Comparison of ENCODE assay signal across 27 cellular contexts in the genomic region with DNA sequence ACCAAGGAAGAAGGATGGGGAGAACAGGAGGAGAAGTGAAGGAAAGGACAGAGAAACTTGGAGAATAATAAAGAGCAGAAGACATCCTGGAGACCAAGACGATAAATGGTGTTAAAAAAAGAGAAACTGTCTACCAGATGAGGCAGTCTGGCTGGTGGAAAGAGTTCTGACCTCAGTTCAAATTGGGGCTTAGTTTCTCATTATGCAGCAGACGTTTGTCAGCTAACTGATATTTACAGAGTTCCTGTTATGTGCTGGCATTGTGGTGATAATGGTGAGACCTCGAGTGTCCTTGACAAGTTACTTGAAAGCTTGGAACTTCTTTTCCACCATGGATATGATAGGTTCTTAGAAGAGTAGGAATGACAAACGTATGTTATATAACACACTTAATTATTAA.
"Had no signal": no experiment of that assay in that cellular context is flagged by ENCODE, and none has a peak within 500 bp of the region (broad histone marks: within the 10 kb centered on the region; RNA-seq: fewer than 3 reads in every experiment).

No MANE protein-coding gene starts in this region.

- H3K27ac ChIP-seq: breast epithelium, heart left ventricle, ovary, prostate gland, skin epidermis, thyroid gland, upper lobe of right lung had no signal

- H3K9me3 ChIP-seq: breast epithelium, heart left ventricle, ovary, prostate gland, thyroid gland, upper lobe of right lung had no signal

- H3K4me1 Mint-ChIP-seq: immature natural killer cell had no signal

- H3K27ac Mint-ChIP-seq: activated CD4-positive, alpha-beta T cell treated with anti-CD3 and anti-CD28 coated beads, Interleukin-2, amount 10 ng/mL, durations not matched to agents 7 days and 5 days; activated CD8-positive, alpha-beta memory T cell treated with anti-CD3 and anti-CD28 coated beads, Interleukin-2, amount 10 ng/mL, durations not matched to agents 7 days and 5 days; activated CD8-positive, alpha-beta T cell treated with anti-CD3 and anti-CD28 coated beads for 36 hours; activated naive CD4-positive, alpha-beta T cell treated with anti-CD3 and anti-CD28 coated beads, Interleukin-2, amount 50 U/mL, for 72 hours; immature natural killer cell; naive thymus-derived CD4-positive, alpha-beta T cell; stimulated activated naive CD8-positive, alpha-beta T cell treated with anti-CD3 and anti-CD28 coated beads, Interleukin-15, amount 100 ng/mL, for 72 hours had no signal

- H3K36me3 Mint-ChIP-seq: activated CD8-positive, alpha-beta memory T cell treated with anti-CD3 and anti-CD28 coated beads, Interleukin-2, amount 10 ng/mL, durations not matched to agents 7 days and 5 days; immature natural killer cell; naive thymus-derived CD4-positive, alpha-beta T cell had no signal

- H3K9me3 Mint-ChIP-seq: activated CD8-positive, alpha-beta T cell treated with anti-CD3 and anti-CD28 coated beads for 36 hours; activated naive CD4-positive, alpha-beta T cell treated with anti-CD3 and anti-CD28 coated beads, Interleukin-2, amount 50 U/mL, for 72 hours; naive thymus-derived CD4-positive, alpha-beta T cell; stimulated activated naive CD8-positive, alpha-beta T cell treated with anti-CD3 and anti-CD28 coated beads, Interleukin-15, amount 100 ng/mL, for 72 hours had no signal

- ATAC-seq: activated CD8-positive, alpha-beta memory T cell treated with anti-CD3 and anti-CD28 coated beads, Interleukin-2, amount 10 ng/mL, durations not matched to agents 7 days and 5 days; activated CD8-positive, alpha-beta T cell treated with anti-CD3 and anti-CD28 coated beads for 36 hours; naive thymus-derived CD4-positive, alpha-beta T cell; sciatic nerve; stimulated activated naive CD8-positive, alpha-beta T cell treated with anti-CD3 and anti-CD28 coated beads, Interleukin-15, amount 100 ng/mL, for 72 hours; upper lobe of right lung had no signal

- H3K4me3 ChIP-seq: breast epithelium, heart left ventricle, ovary, prostate gland, skin epidermis, thyroid gland, upper lobe of right lung had no signal

- DNase-seq: activated CD4-positive, alpha-beta T cell treated with anti-CD3 and anti-CD28 coated beads, Interleukin-2, amount 10 ng/mL, durations not matched to agents 7 days and 5 days; activated CD4-positive, CD25-positive, alpha-beta regulatory T cell treated with anti-CD3 and anti-CD28 coated beads, Interleukin-2, amount 50 U/mL, for 72 hours; activated CD8-positive, alpha-beta memory T cell treated with anti-CD3 and anti-CD28 coated beads, Interleukin-2, amount 10 ng/mL, durations not matched to agents 7 days and 5 days; activated CD8-positive, alpha-beta T cell treated with anti-CD3 and anti-CD28 coated beads for 36 hours; activated naive CD4-positive, alpha-beta T cell; activated T-cell treated with anti-CD3 and anti-CD28 coated beads, Interleukin-2, amount 50 U/mL, for 48 hours; central memory CD4-positive, alpha-beta T cell; foreskin fibroblast; heart left ventricle; hypothalamus; immature natural killer cell; midbrain; naive thymus-derived CD4-positive, alpha-beta T cell; ovary; retina; stimulated activated CD4-positive, alpha-beta T cell treated with anti-CD3 and anti-CD28 coated beads, Interleukin-12 subunit alpha, Interleukin-12 subunit beta, amount 100 ng/mL, for 4 hours; stimulated activated CD4-positive, alpha-beta T cell treated with anti-CD3 and anti-CD28 coated beads, Interleukin-4, amount 100 ng/mL, for 1 hour; stimulated activated naive CD8-positive, alpha-beta T cell treated with anti-CD3 and anti-CD28 coated beads, Interleukin-15, amount 100 ng/mL, for 72 hours; substantia nigra; T1000; thyroid gland; upper lobe of right lung had no signal

- H3K36me3 ChIP-seq: breast epithelium, heart left ventricle, ovary, prostate gland, thyroid gland, upper lobe of right lung had no signal

- H3K27me3 ChIP-seq: breast epithelium, heart left ventricle, ovary, thyroid gland, upper lobe of right lung had no signal

- H3K4me3 Mint-ChIP-seq: activated CD4-positive, alpha-beta T cell treated with anti-CD3 and anti-CD28 coated beads, Interleukin-2, amount 10 ng/mL, durations not matched to agents 7 days and 5 days; activated CD8-positive, alpha-beta memory T cell treated with anti-CD3 and anti-CD28 coated beads, Interleukin-2, amount 10 ng/mL, durations not matched to agents 7 days and 5 days; activated CD8-positive, alpha-beta T cell treated with anti-CD3 and anti-CD28 coated beads for 36 hours; immature natural killer cell; naive thymus-derived CD4-positive, alpha-beta T cell; stimulated activated naive CD8-positive, alpha-beta T cell treated with anti-CD3 and anti-CD28 coated beads, Interleukin-15, amount 100 ng/mL, for 72 hours had no signal

- H3K4me1 ChIP-seq: breast epithelium, prostate gland, upper lobe of right lung had no signal
